8 cellular contexts compared by ENCODE assay signal in the genomic region with DNA sequence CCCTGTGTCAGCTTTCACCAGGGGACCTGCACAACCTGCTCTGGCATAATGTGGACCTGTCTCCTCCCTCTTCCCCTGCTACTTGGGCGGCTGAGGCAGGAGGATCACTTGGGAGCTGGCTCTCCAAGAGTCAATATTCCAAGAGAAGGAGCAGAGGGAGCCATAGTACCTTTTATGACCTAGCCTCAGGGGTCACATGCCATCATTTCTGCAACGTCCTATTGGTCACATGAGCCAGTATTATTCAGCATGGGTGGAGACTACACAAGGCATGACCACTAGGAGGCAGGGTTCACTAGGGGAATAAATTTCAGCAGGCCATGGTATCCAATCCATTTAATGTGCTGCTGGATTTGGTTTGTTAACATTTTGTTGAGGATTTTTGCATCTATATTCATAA. TPM values are rescaled to one million over a fixed set of nuclear protein-coding genes. Genes with fewer than 3 reads are reported as not detected.
DNase-seq lines count a peak whose midpoint lies in the region; ATAC-seq and TF ChIP-seq lines count a peak whose summit lies in the region.

No MANE protein-coding gene starts in this region.

- H3K9ac ChIP-seq in OCI-LY1 (ENCODE audit: low read length) (no peak overlapping the region), mesendoderm (ENCODE audit: low read length) (no peak overlapping the region)

- no peak overlapping the region for H4K5ac ChIP-seq in mesendoderm (ENCODE audit: low read length)

- H2BK120ac ChIP-seq in mesendoderm (ENCODE audit: low read depth, low read length): no peak overlapping the region

- H3K27ac ChIP-seq in OCI-LY1 (ENCODE audit: low read depth, low read length, poor library complexity, severe bottlenecking) (no peak overlapping the region), mesendoderm (ENCODE audit: low read depth, low read length) (no peak overlapping the region), prostate gland (no peak overlapping the region)

- H2BK5ac ChIP-seq in mesendoderm (ENCODE audit: low read length): no peak overlapping the region

- H3K9me3 ChIP-seq in OCI-LY1 (ENCODE audit: low read length): no peaks in the 10 kb centered on the region
- no peaks in the 10 kb centered on the region for H3K9me3 ChIP-seq in prostate gland

- H2AFZ ChIP-seq in OCI-LY1 (ENCODE audit: low read length): no peak overlapping the region

- no peaks in the 10 kb centered on the region for H3K9me2 ChIP-seq in OCI-LY1 (ENCODE audit: low read depth, low read length)

- H3F3A ChIP-seq in OCI-LY1 (ENCODE audit: insufficient read depth, low read length): no peaks in the 10 kb centered on the region

- H3K79me2 ChIP-seq in OCI-LY1 (ENCODE audit: insufficient read depth, low read length) (no peaks in the 10 kb centered on the region), mesendoderm (ENCODE audit: control insufficient read depth, insufficient read depth, low read length) (no peaks in the 10 kb centered on the region)

- no peak overlapping the region for H3K4ac ChIP-seq in mesendoderm (ENCODE audit: low read depth, low read length)

- no peak overlapping the region for H3K56ac ChIP-seq in mesendoderm (ENCODE audit: low read length)

- no peak for TF ChIP-seq POLR2A in prostate gland (IDR thresholded peaks at IDR 0.05)

- no peaks in the 10 kb centered on the region for H3K4me1 ChIP-seq in OCI-LY1 (ENCODE audit: insufficient read depth, low read length, severe bottlenecking)
- no peaks in the 10 kb centered on the region for H3K4me1 ChIP-seq in mesendoderm (ENCODE audit: control insufficient read depth, low read depth, low read length)
- no peaks in the 10 kb centered on the region for H3K4me1 ChIP-seq in prostate gland (replicated peaks)

- intact Hi-C loops in prostate gland (cut with DNase I): no loop called here

- no peak overlapping the region for H3K18ac ChIP-seq in mesendoderm (ENCODE audit: low read length)

- ATAC-seq in GM19035 (IDR thresholded peaks at IDR 0.05; ENCODE audit: unreplicated experiment): no peak

- no CpG with 5 or more reads among the region's 2 CpGs for WGBS in mesendoderm (ENCODE audit: extremely low coverage, insufficient coverage, low lambda C conversion rate)
- 64% methylated on average over 2 of the region's 2 CpGs for WGBS in prostate gland

- H3K79me1 ChIP-seq in mesendoderm (ENCODE audit: low read length): no peaks in the 10 kb centered on the region

- H3K27me3 ChIP-seq in OCI-LY1 (ENCODE audit: insufficient read depth, low read length) (0 out of 2 replicates have a peak, but pooled peaks cover 3% of the 10 kb centered on the region), mesendoderm (ENCODE audit: insufficient read depth, low read length, poor library complexity) (no peaks in the 10 kb centered on the region), prostate gland (replicated peaks; ENCODE audit: insufficient read depth) (no peaks in the 10 kb centered on the region)

- no peaks in the 10 kb centered on the region for H4K20me1 ChIP-seq in OCI-LY1 (ENCODE audit: insufficient read depth, low read length)

- H3K4me2 ChIP-seq in OCI-LY1 (ENCODE audit: low read length): no peak overlapping the region
- no peak overlapping the region for H3K4me2 ChIP-seq in mesendoderm (ENCODE audit: low read length)

- no peak overlapping the region for H3K23ac ChIP-seq in mesendoderm (ENCODE audit: low read length)

- H3K4me3 ChIP-seq in OCI-LY1 (ENCODE audit: low read depth, low read length, poor library complexity, severe bottlenecking) (no peak overlapping the region), mesendoderm (ENCODE audit: low read length) (no peak overlapping the region), prostate gland (no peak overlapping the region)

- TF ChIP-seq CTCF in OCI-LY1 (IDR thresholded peaks at IDR 0.05; ENCODE audit: low read length) (peak; percentile 90), prostate gland (IDR thresholded peaks at IDR 0.05) (peak in 1 of 4 experiments; percentile 7)

- peak; percentile 13 for DNase-seq in NCI-H748 (lab: John Stamatoyannopoulos, UW; ENCODE audit: unreplicated experiment)
- no peak for DNase-seq in NCI-H748 treated with DMSO at 0.1 percent for 48 hours (lab: John Stamatoyannopoulos, UW)
- DNase-seq in activated naive CD8-positive, alpha-beta T cell treated with anti-CD3 and anti-CD28 coated beads, Interleukin-2, amount 50 U/mL, for 16 hours (ENCODE audit: low read depth, low spot score): peak; percentile 37
- DNase-seq in mesendoderm: peak; percentile 51
- DNase-seq in kidney glomerular epithelial cell (lab: John Stamatoyannopoulos, UW): no peak
- no peak for DNase-seq in prostate gland (ENCODE audit: low spot score)

- H2BK15ac ChIP-seq in mesendoderm (replicated peaks; ENCODE audit: low read depth): no peak overlapping the region

- H3K36me3 ChIP-seq in OCI-LY1 (ENCODE audit: insufficient read depth, low read length): no peaks in the 10 kb centered on the region
- no peaks in the 10 kb centered on the region for H3K36me3 ChIP-seq in mesendoderm (ENCODE audit: control insufficient read depth, insufficient read depth, low read length)
- H3K36me3 ChIP-seq in prostate gland: no peaks in the 10 kb centered on the region

- no peak overlapping the region for H2AK5ac ChIP-seq in mesendoderm (ENCODE audit: low read length)

- H4K8ac ChIP-seq in mesendoderm (ENCODE audit: low read depth, low read length): no peak overlapping the region

RNA-seq across cellular contexts. Expression of a gene that starts 12.0 kb away (rescaled TPM):
- 4.3 TPM for polyA plus RNA-seq in mesendoderm (2013, experiment 1 of 2)
- 4.2 TPM for polyA plus RNA-seq in mesendoderm (2013, experiment 2 of 2)
- total RNA-seq in prostate gland: 10 to 100 TPM; 23.5 to 36.0 TPM

RNA-seq across cellular contexts. Expression of a gene that starts 28.3 kb away (rescaled TPM):
- 0.03 TPM for polyA plus RNA-seq in mesendoderm (2013, experiment 1 of 2)
- polyA plus RNA-seq in mesendoderm (2013, experiment 2 of 2): 0.07 TPM
- total RNA-seq in prostate gland: 1 to 10 TPM in 1 of 2 donors, not detected in 1; 2.4 TPM

RNA-seq across cellular contexts. Expression of a gene that starts 32.0 kb away (rescaled TPM):
- polyA plus RNA-seq in mesendoderm (2013, experiment 1 of 2): 59.7 TPM
- polyA plus RNA-seq in mesendoderm (2013, experiment 2 of 2): 60.8 TPM
- 10 to 100 TPM; 27.6 to 47.2 TPM for total RNA-seq in prostate gland

RNA-seq across cellular contexts. Expression of a gene that starts 37.3 kb away (rescaled TPM):
- 11.5 TPM for polyA plus RNA-seq in mesendoderm (2013, experiment 1 of 2)
- 11.9 TPM for polyA plus RNA-seq in mesendoderm (2013, experiment 2 of 2)
- 10 to 100 TPM in 1 of 2 donors, 1 to 10 TPM in 1; 9.2 to 20.8 TPM for total RNA-seq in prostate gland

RNA-seq across cellular contexts. Expression of a gene that starts 45.5 kb away (rescaled TPM):
- 193 TPM for polyA plus RNA-seq in mesendoderm (2013, experiment 1 of 2)
- polyA plus RNA-seq in mesendoderm (2013, experiment 2 of 2): 197 TPM
- 100 to 1,000 TPM; 264 to 300 TPM for total RNA-seq in prostate gland

Comparison
In these comparisons a context has a peak if more than half of its experiments do, and no peak if none do; other contexts are left out.
1. DNase-seq: peak in NCI-H748 (single experiment), activated naive CD8-positive, alpha-beta T cell treated with anti-CD3 and anti-CD28 coated beads, Interleukin-2, amount 50 U/mL, for 16 hours (single experiment) and mesendoderm (single experiment); none in NCI-H748 treated with DMSO at 0.1 percent for 48 hours (single experiment), kidney glomerular epithelial cell (single experiment) and prostate gland (single experiment).